Comparison of ENCODE assay signal across 20 cellular contexts in the genomic region with DNA sequence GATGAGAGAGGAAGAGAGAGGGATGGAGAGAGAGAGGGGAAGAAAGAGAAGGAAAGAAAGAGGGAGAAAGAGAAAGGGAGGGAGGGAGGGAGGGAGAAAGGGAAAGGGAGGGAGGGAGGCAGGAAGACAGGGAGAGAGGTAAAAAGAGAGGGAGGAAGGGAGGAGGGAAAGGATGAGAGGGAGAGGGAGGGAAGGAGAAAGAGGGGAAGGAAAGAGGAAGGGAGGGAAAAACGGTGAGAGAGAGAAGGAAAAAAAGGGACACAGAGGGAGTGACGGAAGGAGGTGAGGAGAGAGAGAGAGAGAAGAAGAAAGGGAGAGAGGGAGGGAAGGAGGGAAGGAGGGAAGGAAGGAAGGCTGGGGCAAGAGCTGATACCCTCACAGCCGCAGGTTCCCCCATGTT. TPM values are rescaled to one million over a fixed set of nuclear protein-coding genes. Genes with fewer than 3 reads are reported as not detected.
DNase-seq lines count a peak whose midpoint lies in the region; ATAC-seq and TF ChIP-seq lines count a peak whose summit lies in the region.
"Had no signal": no experiment of that assay in that cellular context is flagged by ENCODE, and none has a peak within 500 bp of the region (broad histone marks: within the 10 kb centered on the region; RNA-seq: fewer than 3 reads in every experiment).

No MANE protein-coding gene starts in this region.

- peaks cover 26% of the 10 kb centered on the region for H3K4me1 Mint-ChIP-seq in T-helper 1 cell treated with Interleukin-12 subunit alpha and Interleukin-12 subunit beta and Interleukin-4 antibody, amounts not matched to agents 30 μg/mL and 1 μg/mL, for 36 hours (ENCODE audit: low read depth)
- peaks cover 52% of the 10 kb centered on the region for H3K4me1 Mint-ChIP-seq in central memory CD8-positive, alpha-beta T cell

- DNase-seq in T-helper 1 cell = no peak
- DNase-seq in central memory CD8-positive, alpha-beta T cell (ENCODE audit: low spot score in 2 of 2) = no peak
- DNase-seq in Kasumi-1 (lab: John Stamatoyannopoulos, UW) = no peak
- DNase-seq in transverse colon = no peak
- DNase-seq: activated CD4-positive, CD25-positive, alpha-beta regulatory T cell treated with anti-CD3 and anti-CD28 coated beads, Interleukin-2, amount 50 U/mL, for 72 hours; amniotic stem cell; foreskin keratinocyte; left cardiac atrium; NCI-H1930; NCI-H510A; SIG-M5; stimulated activated CD4-positive, alpha-beta T cell treated with anti-CD3 and anti-CD28 coated beads, Interleukin-4, amount 100 ng/mL, for 1 hour; trophoblast cell had no signal

- H3K4me3 ChIP-seq in HEK293 (ENCODE audit: low read depth, low read length) = no peak overlapping the region
- no peak overlapping the region for H3K4me3 ChIP-seq in skeletal muscle tissue (ENCODE audit: low read length in 3 of 3)
- no peak overlapping the region for H3K4me3 ChIP-seq in transverse colon
- H3K4me3 ChIP-seq: BLaER1 had no signal

- no peak overlapping the region for H3K27ac ChIP-seq in HEK293 (ENCODE audit: extremely low read depth, low read depth, low read length)
- H3K27ac ChIP-seq in skeletal muscle tissue (ENCODE audit: low read depth, low read length) = peak overlapping the region; percentile 40
- H3K27ac ChIP-seq in transverse colon = peak overlapping the region in 1 of 4 donors; percentile 50
- H3K27ac ChIP-seq: 22Rv1, foreskin keratinocyte had no signal

- H3K27me3 ChIP-seq in skeletal muscle tissue (ENCODE audit: control insufficient read depth in 3 of 3, insufficient read depth in 3 of 3, low read length in 3 of 3) (no peaks in the 10 kb centered on the region), transverse colon (no peaks in the 10 kb centered on the region)
- H3K27me3 ChIP-seq: BLaER1, foreskin keratinocyte had no signal

- no peak for TF ChIP-seq CTCF in HEK293 (tag by site-specific recombination; IDR thresholded peaks at IDR 0.05)
- no peak for TF ChIP-seq CTCF in transverse colon (IDR thresholded peaks at IDR 0.05)

- H3K27ac Mint-ChIP-seq in T-helper 1 cell treated with Interleukin-12 subunit alpha and Interleukin-12 subunit beta and Interleukin-4 antibody, amounts not matched to agents 30 μg/mL and 1 μg/mL, for 36 hours = peak overlapping the region; percentile 62
- peak overlapping the region; percentile 92 for H3K27ac Mint-ChIP-seq in central memory CD8-positive, alpha-beta T cell (ENCODE audit: low read depth)

- no peaks in the 10 kb centered on the region for H3K27me3 Mint-ChIP-seq in T-helper 1 cell treated with Interleukin-12 subunit alpha and Interleukin-12 subunit beta and Interleukin-4 antibody, amounts not matched to agents 30 μg/mL and 1 μg/mL, for 36 hours (ENCODE audit: low read depth)
- H3K27me3 Mint-ChIP-seq in central memory CD8-positive, alpha-beta T cell = no peaks in the 10 kb centered on the region
- H3K27me3 Mint-ChIP-seq: IgD-negative memory B cell had no signal

- H3K9me3 ChIP-seq in HEK293 (ENCODE audit: control insufficient read depth, insufficient read depth, low read depth, low read length) (no peaks in the 10 kb centered on the region), skeletal muscle tissue (ENCODE audit: control insufficient read depth in 3 of 3, low read length in 3 of 3) (no peaks in the 10 kb centered on the region), transverse colon (no peaks in the 10 kb centered on the region)
- H3K9me3 ChIP-seq: BLaER1 had no signal

- ATAC-seq in central memory CD8-positive, alpha-beta T cell (replicated peaks; ENCODE audit: extremely low read depth, poor library complexity, severe bottlenecking) = no peak
- no peak for ATAC-seq in GM19351 (IDR thresholded peaks at IDR 0.05; ENCODE audit: unreplicated experiment)
- ATAC-seq: foreskin keratinocyte had no signal

- in situ Hi-C loops in transverse colon (cut with MboI; ENCODE audit: low pct_ligation_motif_present in 1 of 4, low pct_unique_long_range_greater_than_20kb in 1 of 4, low sequenced_read_pairs in 3 of 4) = no loop called here

- peaks cover 13% of the 10 kb centered on the region for H3K36me3 Mint-ChIP-seq in T-helper 1 cell treated with Interleukin-12 subunit alpha and Interleukin-12 subunit beta and Interleukin-4 antibody, amounts not matched to agents 30 μg/mL and 1 μg/mL, for 36 hours (ENCODE audit: low read depth)
- H3K36me3 Mint-ChIP-seq in central memory CD8-positive, alpha-beta T cell (ENCODE audit: insufficient read depth) = peaks cover 24% of the 10 kb centered on the region
- H3K36me3 Mint-ChIP-seq: IgD-negative memory B cell had no signal

- CTCF ChIA-PET in HEK293 (lab: Yijun Ruan, JAX) = no interaction called here

- POLR2A ChIA-PET in HEK293 (lab: Yijun Ruan, JAX) = no interaction called here

- H3K36me3 ChIP-seq in HEK293 (ENCODE audit: control insufficient read depth in 2 of 2, insufficient read depth in 1 of 2, low read length in 2 of 2) = no peaks in the 10 kb centered on the region; a peak in 1 of 3 replicates
- H3K36me3 ChIP-seq in skeletal muscle tissue (ENCODE audit: control insufficient read depth in 3 of 3, insufficient read depth in 3 of 3, low read length in 3 of 3) = peaks cover 0 to 3% (median 0%) of the 10 kb centered on the region in 3 donors
- no peaks in the 10 kb centered on the region for H3K36me3 ChIP-seq in transverse colon

- no peak overlapping the region for H3K9ac ChIP-seq in skeletal muscle tissue (ENCODE audit: low read depth in 1 of 3, low read length in 3 of 3)
- H3K9ac ChIP-seq: BLaER1 had no signal

- no peak for TF ChIP-seq EP300 in transverse colon (IDR thresholded peaks at IDR 0.05; ENCODE audit: low read depth)

- intact Hi-C loops in transverse colon (cut with DNase I; ENCODE audit: low total_unique reads) = no loop called here

- no peaks in the 10 kb centered on the region for H3K9me3 Mint-ChIP-seq in T-helper 1 cell treated with Interleukin-12 subunit alpha and Interleukin-12 subunit beta and Interleukin-4 antibody, amounts not matched to agents 30 μg/mL and 1 μg/mL, for 36 hours
- no peaks in the 10 kb centered on the region for H3K9me3 Mint-ChIP-seq in central memory CD8-positive, alpha-beta T cell
- H3K9me3 Mint-ChIP-seq: IgD-negative memory B cell had no signal

- H3K4me1 ChIP-seq in HEK293 (ENCODE audit: control insufficient read depth, insufficient read depth, low read length) (0 out of 2 replicates have a peak, but pooled peaks cover 3% of the 10 kb centered on the region), skeletal muscle tissue (ENCODE audit: control insufficient read depth in 3 of 3, insufficient read depth in 3 of 3, low read length in 3 of 3) (peaks cover 15 to 20% (median 20%) of the 10 kb centered on the region in 3 donors), transverse colon (peaks cover 9 to 33% (median 19%) of the 10 kb centered on the region in 4 donors)
- H3K4me1 ChIP-seq: foreskin keratinocyte had no signal

- H3K4me3 Mint-ChIP-seq in T-helper 1 cell treated with Interleukin-12 subunit alpha and Interleukin-12 subunit beta and Interleukin-4 antibody, amounts not matched to agents 30 μg/mL and 1 μg/mL, for 36 hours = no peak overlapping the region
- peak overlapping the region; percentile 57 for H3K4me3 Mint-ChIP-seq in central memory CD8-positive, alpha-beta T cell

- 69 to 90% methylated on average over 2 to 3 of the region's 3 CpGs for WGBS in transverse colon (ENCODE audit: low coverage in 1 of 2), 2 donors

- TF ChIP-seq POLR2A in transverse colon (IDR thresholded peaks at IDR 0.05) = no peak

TF ChIP-seq in HEK293, 187 proteins besides CTCF, POLR2A, EP300 and RAD21:
- TF ChIP-seq PRDM1 (tag by site-specific recombination; IDR thresholded peaks at IDR 0.05) = peak; percentile 94
- TF ChIP-seq ZNF366 (tag by site-specific recombination; conservative IDR thresholded peaks at IDR 0.05) = peak; percentile 91
- TF ChIP-seq ZNF777 (tag by site-specific recombination; IDR thresholded peaks at IDR 0.05; ENCODE audit: borderline replicate concordance) = no peak
- TF ChIP-seq ZNF837 (tag by site-specific recombination; IDR thresholded peaks at IDR 0.05) = no peak

RNA-seq across cellular contexts. Expression of gene FOXN3, which starts 56.8 kb away (rescaled TPM):
- total RNA-seq in skeletal muscle tissue (31.8 TPM), transverse colon (100 to 1,000 TPM in 3 of 4 donors, 10 to 100 TPM in 1; 66.1 to 130 (median 109) TPM)
